In the genomic region with DNA sequence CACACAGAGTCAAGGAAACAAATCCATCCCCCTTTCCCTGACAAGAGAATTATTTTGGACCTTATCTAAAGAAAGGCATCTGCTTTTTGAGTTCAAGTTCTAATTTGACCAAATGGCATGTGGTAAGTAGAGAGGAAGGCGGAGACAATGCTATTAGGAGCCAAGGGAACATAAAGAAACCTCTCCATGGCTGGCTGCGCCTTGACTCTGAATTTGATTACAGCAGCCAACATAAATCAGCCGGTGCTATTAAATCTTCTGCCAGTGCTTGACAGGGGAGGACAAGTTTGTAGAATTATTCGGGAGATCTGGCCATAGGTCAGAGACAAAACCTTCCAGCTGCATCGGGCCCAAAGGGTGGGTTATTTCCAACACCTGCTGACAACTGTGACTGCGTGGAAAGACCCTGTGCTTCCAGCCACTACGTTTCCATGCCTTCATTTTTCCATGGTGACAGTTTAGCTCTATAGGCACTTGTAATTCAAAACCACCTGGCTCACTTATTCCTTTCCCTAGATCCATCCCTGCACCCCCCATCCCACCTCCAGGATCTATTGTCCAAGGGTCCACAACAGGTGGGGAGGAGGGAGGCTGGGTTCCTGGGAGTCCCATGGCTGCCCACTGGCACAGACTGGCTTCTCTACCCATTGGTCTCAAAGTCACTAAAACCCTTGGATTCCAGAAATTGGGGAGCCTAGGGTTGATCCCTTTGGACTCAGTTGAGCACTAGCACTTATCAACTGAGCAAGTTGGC, we compare ENCODE assay signal across 15 cellular contexts.
"Had no signal": no experiment of that assay in that cellular context is flagged by ENCODE, and none has a peak within 500 bp of the region (broad histone marks: within the 10 kb centered on the region; RNA-seq: fewer than 3 reads in every experiment).

No MANE protein-coding gene starts in this region.

- ATAC-seq: naive thymus-derived CD8-positive, alpha-beta T cell; pancreas; sciatic nerve had no signal

- DNase-seq: activated B cell treated with CpG ODN at 0.5 μM for 24 hours; activated CD4-positive, alpha-beta memory T cell treated with anti-CD3 and anti-CD28 coated beads for 36 hours; activated CD4-positive, alpha-beta T cell treated with anti-CD3 and anti-CD28 coated beads for 4 hours; activated naive CD4-positive, alpha-beta T cell; activated naive CD8-positive, alpha-beta T cell treated with anti-CD3 and anti-CD28 coated beads for 36 hours; activated T-cell treated with anti-CD3 and anti-CD28 coated beads for 4 hours; amniotic stem cell; dermis blood vessel endothelial cell; effector memory CD4-positive, alpha-beta T cell; mesenchymal stem cell; naive thymus-derived CD8-positive, alpha-beta T cell; pancreas; stimulated activated CD4-positive, alpha-beta T cell treated with anti-CD3 and anti-CD28 coated beads, Interleukin-4, amount 100 ng/mL, for 1 hour; stomach had no signal
